8 cellular contexts compared by ENCODE assay signal in genomic region chr1:41898191-41898713, GRCh38. TPM values are rescaled to one million over a fixed set of nuclear protein-coding genes. Genes with fewer than 3 reads are reported as not detected.
DNase-seq lines count a peak whose midpoint lies in the region; ATAC-seq and TF ChIP-seq lines count a peak whose summit lies in the region.

No MANE protein-coding gene starts in this region.

- no TSS peak for BruUV-seq in Calu3 (replicated peaks; lab: Mats Ljungman, UMichigan)

- peaks cover 49% of the 10 kb centered on the region for H3K4me1 Mint-ChIP-seq in Calu3 (ENCODE audit: low read depth, unreplicated experiment)

- no peaks in the 10 kb centered on the region for H3K36me3 Mint-ChIP-seq in Calu3 (ENCODE audit: insufficient read depth, unreplicated experiment)

- H3K4me3 Mint-ChIP-seq in Calu3 (ENCODE audit: low read depth, unreplicated experiment) = no peak overlapping the region

- no peaks in the 10 kb centered on the region for H3K9me3 Mint-ChIP-seq in Calu3 (ENCODE audit: low read depth, unreplicated experiment)

- ATAC-seq in stimulated activated naive CD8-positive, alpha-beta T cell treated with anti-CD3 and anti-CD28 coated beads, Interleukin-15, Interleukin-2, amounts not matched to agents 100 U/mL and 50 U/mL, for 24 hours = peak; percentile 76

- CTCF ChIA-PET in Calu3 (lab: Charles Lee) = no interaction called here

- TF ChIP-seq CTCF in GM20000 (IDR thresholded peaks at IDR 0.05; ENCODE audit: extremely low read depth, missing control alignments) (no peak), Calu3 (IDR thresholded peaks at IDR 0.05; ENCODE audit: unreplicated experiment) (no peak)

- peak; percentile 58 for DNase-seq in DMS53 (lab: John Stamatoyannopoulos, UW)
- DNase-seq in DMS53 treated with DMSO at 0.1 percent for 48 hours (lab: John Stamatoyannopoulos, UW; ENCODE audit: unreplicated experiment) = no peak
- DNase-seq in activated T-cell treated with anti-CD3 and anti-CD28 coated beads for 48 hours (ENCODE audit: low read depth) = peak; percentile 55
- DNase-seq in iPS-NIHi11 (ENCODE audit: low spot score) = peak; percentile 19
- peak; percentile 67 for DNase-seq in stimulated activated naive CD8-positive, alpha-beta T cell treated with anti-CD3 and anti-CD28 coated beads, Interleukin-15, Interleukin-2, amounts not matched to agents 100 U/mL and 50 U/mL, for 24 hours
- DNase-seq in GM20000 (ENCODE audit: low spot score) = no peak
- no peak for DNase-seq in DMS 273 (lab: John Stamatoyannopoulos, UW; ENCODE audit: unreplicated experiment)
- DNase-seq in Calu3 = no peak

- no peak overlapping the region for H3K27ac Mint-ChIP-seq in Calu3 (ENCODE audit: unreplicated experiment)

- H3K27me3 Mint-ChIP-seq in Calu3 (ENCODE audit: unreplicated experiment) = no peaks in the 10 kb centered on the region

- intact Hi-C loops in Calu3 (cut with micrococcal nuclease; ENCODE audit: unreplicated experiment) = no loop called here

RNA-seq across cellular contexts. Expression of gene HIVEP3, which starts 20.5 kb away (rescaled TPM):
- total RNA-seq in Calu3 (2022) = 5.6 and 9.0 TPM in 2 replicates

Comparison
In these comparisons a context has a peak if more than half of its experiments do, and no peak if none do; other contexts are left out.
1. DNase-seq: peak in DMS53 (single experiment), activated T-cell treated with anti-CD3 and anti-CD28 coated beads for 48 hours (single experiment), iPS-NIHi11 (single experiment) and stimulated activated naive CD8-positive, alpha-beta T cell treated with anti-CD3 and anti-CD28 coated beads, Interleukin-15, Interleukin-2, amounts not matched to agents 100 U/mL and 50 U/mL, for 24 hours (single experiment); none in DMS53 treated with DMSO at 0.1 percent for 48 hours (single experiment), GM20000 (single experiment), DMS 273 (single experiment) and Calu3 (single experiment).